Comparison of ENCODE assay signal across 14 cellular contexts in genomic region chr5:88842784-88843183, GRCh38.
"Had no signal": no experiment of that assay in that cellular context is flagged by ENCODE, and none has a peak within 500 bp of the region (broad histone marks: within the 10 kb centered on the region; RNA-seq: fewer than 3 reads in every experiment).

No MANE protein-coding gene starts in this region.

- H3K27me3 ChIP-seq: esophagus squamous epithelium, heart right ventricle, pancreas had no signal

- H3K36me3 ChIP-seq: esophagus squamous epithelium, pancreas had no signal

- H3K4me1 ChIP-seq: esophagus squamous epithelium had no signal

- DNase-seq: activated CD4-positive, alpha-beta memory T cell treated with anti-CD3 and anti-CD28 coated beads, Interleukin-2, amount 10 ng/mL, durations not matched to agents 7 days and 5 days; activated CD8-positive, alpha-beta memory T cell treated with anti-CD3 and anti-CD28 coated beads, Interleukin-2, amount 50 U/mL, for 48 hours; activated naive CD4-positive, alpha-beta T cell; esophagus squamous epithelium; heart right ventricle; pancreas; stimulated activated CD4-positive, alpha-beta T cell treated with anti-CD3 and anti-CD28 coated beads, Interleukin-1b, Interleukin-23, amount 100 ng/mL, for 48 hours; stimulated activated naive CD4-positive, alpha-beta T cell; trophoblast cell had no signal

- H3K4me3 ChIP-seq: esophagus squamous epithelium, heart right ventricle, pancreas, smooth muscle cell had no signal

- H3K4me1 Mint-ChIP-seq: neural crest cell had no signal

- FAIRE-seq: colon, frontal cortex, keratinocyte had no signal

- H3K9me3 ChIP-seq: esophagus squamous epithelium, heart right ventricle, pancreas had no signal

- H3K4me3 Mint-ChIP-seq: activated CD4-positive, alpha-beta memory T cell treated with anti-CD3 and anti-CD28 coated beads, Interleukin-2, amount 10 ng/mL, durations not matched to agents 7 days and 5 days; neural crest cell had no signal

- ATAC-seq: heart right ventricle, pancreas had no signal

- H3K27ac Mint-ChIP-seq: activated CD4-positive, alpha-beta memory T cell treated with anti-CD3 and anti-CD28 coated beads, Interleukin-2, amount 10 ng/mL, durations not matched to agents 7 days and 5 days had no signal

- H3K27ac ChIP-seq: esophagus squamous epithelium, pancreas had no signal

- H3K9me3 Mint-ChIP-seq: activated CD4-positive, alpha-beta memory T cell treated with anti-CD3 and anti-CD28 coated beads, Interleukin-2, amount 10 ng/mL, durations not matched to agents 7 days and 5 days; neural crest cell had no signal
